ENCODE assay signal across 26 cellular contexts in genomic region chr7:2114926-2115738, GRCh38.
DNase-seq lines count a peak whose midpoint lies in the region; ATAC-seq, FAIRE-seq and TF ChIP-seq lines count a peak whose summit lies in the region.
"Had no signal": no experiment of that assay in that cellular context is flagged by ENCODE, and none has a peak within 500 bp of the region (broad histone marks: within the 10 kb centered on the region; RNA-seq: fewer than 3 reads in every experiment).

No MANE protein-coding gene starts in this region.

- no peak for TF ChIP-seq RAD21 in HepG2 (CRISPR knock-in tag; IDR thresholded peaks at IDR 0.05)

- H2BK5ac ChIP-seq in neuronal stem cell (ENCODE audit: low read length): no peak overlapping the region

- no peak overlapping the region for H3K23ac ChIP-seq in neuronal stem cell (ENCODE audit: low read depth, low read length, poor library complexity)

- H3K4me1 ChIP-seq in HepG2 (ENCODE audit: insufficient read depth, low read length) (peaks cover 48% of the 10 kb centered on the region), right lobe of liver (no peaks in the 10 kb centered on the region), neuronal stem cell (ENCODE audit: control insufficient read depth in 2 of 2, insufficient read depth in 1 of 2, low read depth in 1 of 2, low read length in 2 of 2) (peaks cover 15 to 17% of the 10 kb centered on the region in 2 donors)

- no peak for TF ChIP-seq CTCF in HepG2 (CRISPR knock-in tag; IDR thresholded peaks at IDR 0.05)
- no peak for TF ChIP-seq CTCF in right lobe of liver (IDR thresholded peaks at IDR 0.05)
- TF ChIP-seq CTCF in WTC11 (IDR thresholded peaks at IDR 0.05): no peak

- intact Hi-C loops in HepG2 (cut with micrococcal nuclease; ENCODE audit: unreplicated experiment): no loop called here
- intact Hi-C loops in right lobe of liver (cut with DNase I): no loop called here

- DNase-seq in HepG2 (ENCODE audit: low spot score) (no peak), right lobe of liver (no peak), WTC11 (ENCODE audit: low spot score) (no peak), neuronal stem cell (ENCODE audit: low spot score) (no peak), urothelium cell line (ENCODE audit: low spot score) (no peak), DMS 273 treated with DMSO at 0.1 percent for 48 hours (lab: John Stamatoyannopoulos, UW) (no peak), MG63 (no peak)
- DNase-seq in stimulated activated CD4-positive, alpha-beta T cell treated with anti-CD3 and anti-CD28 coated beads, Interleukin-1b, Interleukin-23, amount 100 ng/mL, for 48 hours: no peak
- DNase-seq: activated CD4-positive, alpha-beta T cell treated with anti-CD3 and anti-CD28 coated beads for 48 hours; effector memory CD4-positive, alpha-beta T cell; glutamatergic neuron; HCEC 1CT; Kasumi-1; naive B cell; NCI-H1436 treated with DMSO at 0.1 percent for 48 hours; NCI-H526 treated with DMSO at 0.1 percent for 48 hours; stimulated activated naive CD8-positive, alpha-beta T cell treated with anti-CD3 and anti-CD28 coated beads, Interleukin-15, amount 100 ng/mL, for 72 hours; T-helper 9 cell; thyroid gland had no signal

- no peak overlapping the region for H3K4me3 Mint-ChIP-seq in WTC11
- H3K4me3 Mint-ChIP-seq: mesothelial cell of epicardium; naive B cell; stimulated activated naive CD8-positive, alpha-beta T cell treated with anti-CD3 and anti-CD28 coated beads, Interleukin-15, amount 100 ng/mL, for 72 hours had no signal

- BruUV-seq in HepG2 (replicated peaks; lab: Mats Ljungman, UMichigan): no TSS peak

- no peak overlapping the region for H3K14ac ChIP-seq in neuronal stem cell (ENCODE audit: low read length)

- POLR2A ChIA-PET in HepG2 (lab: Yijun Ruan, JAX): no interaction called here
- POLR2A ChIA-PET in WTC11 (lab: Charles Lee): no interaction called here

- ATAC-seq in HepG2 (no peak), right lobe of liver (no peak), WTC11 (no peak)
- ATAC-seq: activated naive CD4-positive, alpha-beta T cell treated with anti-CD3 and anti-CD28 coated beads, Interleukin-2, amount 50 U/mL, for 72 hours; GM12878; stimulated activated naive CD8-positive, alpha-beta T cell treated with anti-CD3 and anti-CD28 coated beads, Interleukin-15, amount 100 ng/mL, for 72 hours had no signal

- peak overlapping the region; percentile 30 for H3K18ac ChIP-seq in neuronal stem cell (ENCODE audit: low read length)

- CTCF ChIA-PET in HepG2 (lab: Yijun Ruan, JAX; ENCODE audit: low intra/inter-chr PET ratio, low total read pairs): no interaction called here
- CTCF ChIA-PET in WTC11 (lab: Charles Lee): no interaction called here

- H3K36me3 Mint-ChIP-seq in WTC11: peaks cover 6% of the 10 kb centered on the region; the same call in 1 of the 2 replicates

- no peak overlapping the region for H2BK12ac ChIP-seq in neuronal stem cell (ENCODE audit: low read length)

- FAIRE-seq in HepG2 (lab: Jason Lieb, UNC) (no peak), urothelium cell line (lab: Jason Lieb, UNC) (peak; percentile 78)
- FAIRE-seq: colon, GM12878, islet of Langerhans had no signal

- no peaks in the 10 kb centered on the region for H3K9me3 ChIP-seq in HepG2 (ENCODE audit: low read length)
- H3K9me3 ChIP-seq in right lobe of liver: no peaks in the 10 kb centered on the region
- H3K9me3 ChIP-seq in neuronal stem cell (replicated peaks in 1 of 2; ENCODE audit: control insufficient read depth in 2 of 2, insufficient read depth in 1 of 2, low read depth in 1 of 2, low read length in 2 of 2): peaks cover 0 to 2% of the 10 kb centered on the region in 2 donors
- no peaks in the 10 kb centered on the region for H3K9me3 ChIP-seq in MG63
- H3K9me3 ChIP-seq: thyroid gland had no signal

- H3K9ac ChIP-seq in HepG2 (ENCODE audit: insufficient read depth, low read depth, low read length) (no peak overlapping the region), neuronal stem cell (ENCODE audit: low read depth, low read length, poor library complexity) (peak overlapping the region; percentile 33)

- no peak overlapping the region for H4K91ac ChIP-seq in neuronal stem cell (ENCODE audit: low read depth, low read length, poor library complexity)

- peaks cover 4% of the 10 kb centered on the region for H3K79me2 ChIP-seq in HepG2 (ENCODE audit: insufficient read depth, low read length)

- H3K27ac ChIP-seq in HepG2 (ENCODE audit: extremely low read length, insufficient read depth, low read length): no peak overlapping the region
- no peak overlapping the region for H3K27ac ChIP-seq in right lobe of liver
- H3K27ac ChIP-seq in neuronal stem cell (replicated peaks; ENCODE audit: low read length): no peak overlapping the region
- H3K27ac ChIP-seq: VCaP had no signal

- H2BK120ac ChIP-seq in neuronal stem cell (ENCODE audit: low read depth, low read length): no peak overlapping the region

- in situ Hi-C loops in HepG2 (cut with HindIII; ENCODE audit: extremely low pct_ligation_motif_present, low pct_unique_long_range_greater_than_20kb): no loop called here

- H3K4me2 ChIP-seq in HepG2 (ENCODE audit: low read depth, low read length): no peak overlapping the region
- no peak overlapping the region for H3K4me2 ChIP-seq in neuronal stem cell (ENCODE audit: insufficient read depth, low read length, poor library complexity, severe bottlenecking)
- H3K4me2 ChIP-seq: smooth muscle cell had no signal

- TF ChIP-seq POLR2A in HepG2 (IDR thresholded peaks at IDR 0.05; ENCODE audit: insufficient read depth in 1 of 2, low read depth in 2 of 2, low read length in 2 of 2): no peak
- no peak for TF ChIP-seq POLR2A in right lobe of liver (IDR thresholded peaks at IDR 0.05)

- no peak for TF ChIP-seq EP300 in HepG2 (IDR thresholded peaks at IDR 0.05; ENCODE audit: low read depth in 2 of 2, low read length in 2 of 2)
- TF ChIP-seq EP300 in HepG2 (CRISPR knock-in tag; IDR thresholded peaks at IDR 0.05; ENCODE audit: borderline replicate concordance): no peak

- H4K20me1 ChIP-seq in HepG2 (ENCODE audit: insufficient read depth, low read length): no peaks in the 10 kb centered on the region

- H3K36me3 ChIP-seq in HepG2 (replicated peaks in 1 of 2; ENCODE audit: control insufficient read depth in 1 of 2, insufficient read depth in 2 of 2, low read length in 2 of 2) (peaks cover 0 to 5% of the 10 kb centered on the region in 2 experiments; a peak in 3 of 5 replicates), right lobe of liver (no peaks in the 10 kb centered on the region), neuronal stem cell (replicated peaks in 1 of 2; ENCODE audit: control insufficient read depth in 2 of 2, insufficient read depth in 2 of 2, low read length in 2 of 2) (peaks cover 0 to 10% of the 10 kb centered on the region in 2 donors), MG63 (peaks cover 3% of the 10 kb centered on the region)
- H3K36me3 ChIP-seq: thyroid gland had no signal

- peaks cover 11% of the 10 kb centered on the region for H3K79me1 ChIP-seq in neuronal stem cell (ENCODE audit: low read depth, low read length)

- H2AFZ ChIP-seq in HepG2 (ENCODE audit: low read length) (no peak overlapping the region), neuronal stem cell (ENCODE audit: low read length) (no peak overlapping the region)

- H3K27me3 ChIP-seq in HepG2 (ENCODE audit: control insufficient read depth in 1 of 2, insufficient read depth in 2 of 2, low read length in 2 of 2): no peaks in the 10 kb centered on the region
- no peaks in the 10 kb centered on the region for H3K27me3 ChIP-seq in right lobe of liver
- H3K27me3 ChIP-seq in neuronal stem cell (ENCODE audit: control insufficient read depth in 3 of 3, insufficient read depth in 3 of 3, low read depth in 1 of 3, low read length in 3 of 3): no peaks in the 10 kb centered on the region
- no peaks in the 10 kb centered on the region for H3K27me3 ChIP-seq in MG63
- H3K27me3 ChIP-seq: thyroid gland had no signal

- WGBS in HepG2 (ENCODE audit: low lambda C conversion rate): 97% methylated on average over 23 of the region's 49 CpGs
- 90% methylated on average over 20 of the region's 49 CpGs for WGBS in right lobe of liver (ENCODE audit: insufficient coverage, low coverage, low lambda C conversion rate, missing lambda C conversion rate)
- no CpG with 5 or more reads among the region's 49 CpGs for WGBS in neuronal stem cell (ENCODE audit: extremely low coverage in 2 of 2, insufficient read length in 2 of 2, insufficient replicate concordance in 1 of 2), 2 donors

- H2BK15ac ChIP-seq in neuronal stem cell (ENCODE audit: low read length): no peak overlapping the region

- peaks cover 10% of the 10 kb centered on the region for H3K4me1 Mint-ChIP-seq in WTC11

- H3K9me3 Mint-ChIP-seq in WTC11: no peaks in the 10 kb centered on the region
- H3K9me3 Mint-ChIP-seq: activated naive CD4-positive, alpha-beta T cell treated with anti-CD3 and anti-CD28 coated beads, Interleukin-2, amount 50 U/mL, for 72 hours; mesothelial cell of epicardium had no signal

- no peaks in the 10 kb centered on the region; the same call in 1 of the 2 replicates for H3K27me3 Mint-ChIP-seq in WTC11 (ENCODE audit: low read depth)
- H3K27me3 Mint-ChIP-seq: naive B cell; stimulated activated naive CD8-positive, alpha-beta T cell treated with anti-CD3 and anti-CD28 coated beads, Interleukin-15, amount 100 ng/mL, for 72 hours had no signal

- no peak overlapping the region for H3K4me3 ChIP-seq in HepG2 (replicated peaks in 1 of 3; ENCODE audit: insufficient read depth in 1 of 3, low read depth in 2 of 3, low read length in 3 of 3)
- no peak overlapping the region for H3K4me3 ChIP-seq in right lobe of liver
- H3K4me3 ChIP-seq in neuronal stem cell (ENCODE audit: low read length in 2 of 2): no peak overlapping the region
- H3K4me3 ChIP-seq in MG63: no peak overlapping the region
- H3K4me3 ChIP-seq: GM12878, smooth muscle cell, thyroid gland had no signal

- H2AK5ac ChIP-seq in neuronal stem cell (ENCODE audit: low read depth, low read length): no peak overlapping the region

- no peak overlapping the region for H3K4ac ChIP-seq in neuronal stem cell (ENCODE audit: low read length)

- no peak overlapping the region for H4K8ac ChIP-seq in neuronal stem cell (ENCODE audit: low read depth, low read length)

- peak overlapping the region; percentile 92; the same call in 1 of the 2 replicates for H3K27ac Mint-ChIP-seq in WTC11
- H3K27ac Mint-ChIP-seq: activated naive CD4-positive, alpha-beta T cell treated with anti-CD3 and anti-CD28 coated beads, Interleukin-2, amount 50 U/mL, for 72 hours; mesothelial cell of epicardium had no signal

TF ChIP-seq in WTC11, 78 proteins besides CTCF, POLR2A, EP300 and RAD21 (continues in another document):
- TF ChIP-seq OVOL2 (CRISPR knock-in tag; IDR thresholded peaks at IDR 0.05; ENCODE audit: borderline replicate concordance): no peak
- no peak for TF ChIP-seq ATF1 (CRISPR knock-in tag; IDR thresholded peaks at IDR 0.05)
- no peak for TF ChIP-seq CREM (CRISPR knock-in tag; IDR thresholded peaks at IDR 0.05)
- TF ChIP-seq JUN (CRISPR knock-in tag; IDR thresholded peaks at IDR 0.05): no peak
- no peak for TF ChIP-seq SOX15 (CRISPR knock-in tag; IDR thresholded peaks at IDR 0.05)
- no peak for TF ChIP-seq PRRX2 (CRISPR knock-in tag; IDR thresholded peaks at IDR 0.05)
